9 cellular contexts compared by ENCODE assay signal in genomic region chr17:40903129-40903847, GRCh38. TPM values are rescaled to one million over a fixed set of nuclear protein-coding genes. Genes with fewer than 3 reads are reported as not detected.
DNase-seq lines count a peak whose midpoint lies in the region; ATAC-seq, FAIRE-seq and TF ChIP-seq lines count a peak whose summit lies in the region.
"Had no signal": no experiment of that assay in that cellular context is flagged by ENCODE, and none has a peak within 500 bp of the region (broad histone marks: within the 10 kb centered on the region; RNA-seq: fewer than 3 reads in every experiment).

No MANE protein-coding gene starts in this region.

- no peaks in the 10 kb centered on the region for H4K20me1 ChIP-seq in GM12878 (ENCODE audit: control insufficient read depth, insufficient read depth)

- in situ Hi-C loops in GM12878 (cut with MboI) = no loop called here

- 49% methylated on average over 12 of the region's 12 CpGs for WGBS in GM12878 (ENCODE audit: insufficient coverage, insufficient replicate concordance, low lambda C conversion rate, missing lambda C conversion rate)

- ATAC-seq in GM12878 = peak; percentile 89
- no peak for ATAC-seq in activated naive CD8-positive, alpha-beta T cell treated with anti-CD3 and anti-CD28 coated beads, Interleukin-2, amount 50 U/mL, for 24 hours

- POLR2A ChIA-PET in GM12878 (lab: Charles Lee) = no interaction called here

- TF ChIP-seq RAD21 in GM12878 (IDR thresholded peaks at IDR 0.05; ENCODE audit: insufficient read depth, low read depth, low read length) = no peak

- H3K4me3 ChIP-seq in GM12878 = no peak overlapping the region

- no TSS peak for BruUV-seq in GM12878 (replicated peaks; lab: Mats Ljungman, UMichigan)

- H3K27me3 ChIP-seq in GM12878 (replicated peaks in 1 of 2; ENCODE audit: control insufficient read depth in 2 of 2, insufficient read depth in 2 of 2, low read length in 1 of 2) = no peaks in the 10 kb centered on the region; a peak in 2 of 4 replicates

- H3K9me3 Mint-ChIP-seq in nephron = no peaks in the 10 kb centered on the region
- no peaks in the 10 kb centered on the region for H3K9me3 Mint-ChIP-seq in activated naive CD8-positive, alpha-beta T cell treated with anti-CD3 and anti-CD28 coated beads, Interleukin-2, amount 50 U/mL, for 24 hours

- H3K36me3 Mint-ChIP-seq in nephron (ENCODE audit: low read depth) = no peaks in the 10 kb centered on the region
- no peaks in the 10 kb centered on the region for H3K36me3 Mint-ChIP-seq in activated naive CD8-positive, alpha-beta T cell treated with anti-CD3 and anti-CD28 coated beads, Interleukin-2, amount 50 U/mL, for 24 hours (ENCODE audit: low read depth)

- no peak overlapping the region for H3K9ac ChIP-seq in GM12878 (ENCODE audit: control insufficient read depth, insufficient read depth, low read length)

- DNase-seq in DMS53 treated with DMSO at 0.1 percent for 48 hours (lab: John Stamatoyannopoulos, UW; ENCODE audit: unreplicated experiment) = peak; percentile 81
- peak; percentile 89 for DNase-seq in LoVo (ENCODE audit: low spot score)
- no peak for DNase-seq in GM12878 (ENCODE audit: low read depth, low spot score)
- DNase-seq in middle frontal gyrus (ENCODE audit: extremely low spot score, low spot score) = no peak
- DNase-seq in activated naive CD8-positive, alpha-beta T cell treated with anti-CD3 and anti-CD28 coated beads, Interleukin-2, amount 50 U/mL, for 24 hours = no peak
- DNase-seq in activated CD4-positive, CD25-positive, alpha-beta regulatory T cell treated with anti-CD3 and anti-CD28 coated beads, Interleukin-2, amount 50 U/mL, for 72 hours = no peak
- no peak for DNase-seq in posterior vena cava (ENCODE audit: low spot score)

- no peaks in the 10 kb centered on the region for H3K79me2 ChIP-seq in GM12878 (ENCODE audit: control insufficient read depth, insufficient read depth, low read length)

- RAD21 ChIA-PET in GM12878 (lab: Charles Lee; ENCODE audit: unreplicated experiment) = no interaction called here

- TF ChIP-seq POLR2A in GM12878 (IDR thresholded peaks at IDR 0.05; ENCODE audit: low read depth, low read length) = no peak

- no peak for FAIRE-seq in GM12878 (lab: Jason Lieb, UNC)
- FAIRE-seq: frontal cortex had no signal

- H3K27me3 Mint-ChIP-seq in nephron (ENCODE audit: low read depth) = peaks cover 13% of the 10 kb centered on the region
- H3K27me3 Mint-ChIP-seq in activated naive CD8-positive, alpha-beta T cell treated with anti-CD3 and anti-CD28 coated beads, Interleukin-2, amount 50 U/mL, for 24 hours = peaks cover 31% of the 10 kb centered on the region

- H3K4me1 Mint-ChIP-seq in nephron = peaks cover under 1% of the 10 kb centered on the region
- peaks cover 16% of the 10 kb centered on the region for H3K4me1 Mint-ChIP-seq in activated naive CD8-positive, alpha-beta T cell treated with anti-CD3 and anti-CD28 coated beads, Interleukin-2, amount 50 U/mL, for 24 hours

- TF ChIP-seq CTCF in GM12878 (IDR thresholded peaks at IDR 0.05 in 2 of 3, conservative IDR thresholded peaks at IDR 0.05 in 1 of 3; ENCODE audit: control insufficient read depth in 2 of 3, extremely low read depth in 1 of 3, insufficient read depth in 1 of 3, low read depth in 3 of 3, low read length in 3 of 3) = no peak
- no peak for TF ChIP-seq CTCF in nephron (IDR thresholded peaks at IDR 0.05; ENCODE audit: unreplicated experiment in 3 of 3)

- H3K4me1 ChIP-seq in GM12878 (ENCODE audit: control insufficient read depth, insufficient read depth, low read length) = no peaks in the 10 kb centered on the region

- no peak overlapping the region for H3K27ac ChIP-seq in GM12878 (ENCODE audit: control insufficient read depth, insufficient read depth)

- no peak overlapping the region for H2AFZ ChIP-seq in GM12878 (ENCODE audit: control insufficient read depth, low read depth, low read length)

- peak overlapping the region; percentile 14 to 74 (median 28) for H3K27ac Mint-ChIP-seq in nephron
- H3K27ac Mint-ChIP-seq in activated naive CD8-positive, alpha-beta T cell treated with anti-CD3 and anti-CD28 coated beads, Interleukin-2, amount 50 U/mL, for 24 hours = no peak overlapping the region

- H3K4me3 Mint-ChIP-seq in nephron = no peak overlapping the region
- no peak overlapping the region for H3K4me3 Mint-ChIP-seq in activated naive CD8-positive, alpha-beta T cell treated with anti-CD3 and anti-CD28 coated beads, Interleukin-2, amount 50 U/mL, for 24 hours

- no peaks in the 10 kb centered on the region for H3K9me3 ChIP-seq in GM12878 (replicated peaks; ENCODE audit: control insufficient read depth, insufficient read depth, low read length)

- no peaks in the 10 kb centered on the region for H3K36me3 ChIP-seq in GM12878 (ENCODE audit: control insufficient read depth in 2 of 2, insufficient read depth in 2 of 2, low read length in 1 of 2)

- no peak overlapping the region for H3K4me2 ChIP-seq in GM12878 (ENCODE audit: control insufficient read depth, insufficient read depth)

- SMC1A ChIA-PET in GM12878 (lab: Charles Lee; ENCODE audit: uncharacterized antibody, unreplicated experiment) = interaction anchor here (0.8 to 1.5 kb wide), 2 partner anchors 75 to 760 kb away, joined by 3 to 6 read pairs; no protein-coding TSS in a partner anchor

- intact Hi-C loops in GM12878 (cut with micrococcal nuclease; ENCODE audit: unreplicated experiment) = loop anchor here (1.0 kb wide), 1 partner anchor 100 kb away; no protein-coding TSS in a partner anchor
- intact Hi-C loops in posterior vena cava (cut with DNase I) = loop anchor here (10.0 kb wide), 3 partner anchors 422 to 762 kb away; no protein-coding TSS in a partner anchor

- TF ChIP-seq EP300 in GM12878 (IDR thresholded peaks at IDR 0.05; ENCODE audit: borderline replicate concordance in 1 of 2, control insufficient read depth in 1 of 2, low read depth in 2 of 2, low read length in 2 of 2) = 0 out of 4 replicates have a peak, but pooled peaks of 1 of the 2 experiments have one; percentile 28

- CTCF ChIA-PET in GM12878 (lab: Yijun Ruan, JAX) = interaction anchor here (1.0 to 2.8 kb wide), 2 partner anchors 646 to 760 kb away, joined by 4 to 12 read pairs; no protein-coding TSS in a partner anchor

TF ChIP-seq in GM12878, 131 proteins besides CTCF, POLR2A, EP300 and RAD21 (continues in another document):
- TF ChIP-seq ZBED1 (IDR thresholded peaks at IDR 0.05; ENCODE audit: borderline replicate concordance) = no peak
- TF ChIP-seq POLR2AphosphoS5 (IDR thresholded peaks at IDR 0.05; ENCODE audit: low read length) = no peak
- TF ChIP-seq RBBP5 (conservative IDR thresholded peaks at IDR 0.05) = no peak

RNA-seq across cellular contexts. Expression of gene KRT20, which starts 18.2 kb away (rescaled TPM):
- not detected in 2 replicates for total RNA-seq in GM12878 (2013; cell fraction: nucleolus; rRNA removed)
- total RNA-seq in GM12878 (2014; rRNA removed) (not detected in 2 replicates), GM12878 (2014; rRNA removed; fragmentation: Illumina TruSeq; extraction: Trizol) (not detected in 2 replicates), GM12878 (2021) (0.23 and 0.37 TPM in 2 replicates), posterior vena cava (not detected)
- not detected for polyA plus RNA-seq in GM12878 (2011; ENCODE audit: low read depth)
- polyA plus RNA-seq in GM12878 (2011; rRNA removed) (not detected in 2 replicates), GM12878 (2014; fragmentation: Illumina TruSeq; extraction: Trizol) (not detected in 2 replicates), GM12878 (2014; fragmentation: Nextera tagmentation; extraction: Ambion mirVana) (not detected), GM12878 (2014; rRNA removed) (not detected in 2 replicates), GM12878 (2016; fragmentation: Nextera tagmentation; extraction: Ambion mirVana) (not detected)
- not detected in 2 replicates for polyA plus RNA-seq in GM12878 (2011; cell fraction: cytosol; rRNA removed)
- polyA plus RNA-seq in GM12878 (2011; cell fraction: nucleus; rRNA removed) = not detected in 2 replicates
- polyA plus RNA-seq in GM12878 (2012) = not detected in 2 replicates
- not detected in 2 replicates for polyA minus RNA-seq in GM12878 (2011; rRNA and poly(A)+ RNA removed)
- not detected in 2 replicates for polyA minus RNA-seq in GM12878 (2011; cell fraction: cytosol; rRNA and poly(A)+ RNA removed)
- polyA minus RNA-seq in GM12878 (2011; cell fraction: nucleus; rRNA and poly(A)+ RNA removed) = not detected in 2 replicates
- total RNA-seq: frontal cortex had no signal

RNA-seq across cellular contexts. Expression of gene KRT23, which starts 34.2 kb away (rescaled TPM):
- not detected in 2 replicates for total RNA-seq in GM12878 (2013; cell fraction: nucleolus; rRNA removed)
- total RNA-seq in GM12878 (2014; rRNA removed) (not detected in 2 replicates), GM12878 (2014; rRNA removed; fragmentation: Illumina TruSeq; extraction: Trizol) (not detected in 2 replicates), GM12878 (2021) (not detected in 2 replicates), posterior vena cava (under 1 TPM; 0.24 to 0.37 TPM)
- polyA plus RNA-seq in GM12878 (2011; ENCODE audit: low read depth) = not detected
- polyA plus RNA-seq in GM12878 (2011; rRNA removed) (not detected in 2 replicates), GM12878 (2014; fragmentation: Illumina TruSeq; extraction: Trizol) (not detected in 2 replicates), GM12878 (2014; fragmentation: Nextera tagmentation; extraction: Ambion mirVana) (not detected), GM12878 (2014; rRNA removed) (not detected in 2 replicates), GM12878 (2016; fragmentation: Nextera tagmentation; extraction: Ambion mirVana) (not detected)
- polyA plus RNA-seq in GM12878 (2011; cell fraction: cytosol; rRNA removed) = not detected in 2 replicates
- polyA plus RNA-seq in GM12878 (2011; cell fraction: nucleus; rRNA removed) = not detected in 2 replicates
- polyA plus RNA-seq in GM12878 (2012) = not detected in 2 replicates
- polyA minus RNA-seq in GM12878 (2011; rRNA and poly(A)+ RNA removed) = not detected in 2 replicates
- polyA minus RNA-seq in GM12878 (2011; cell fraction: cytosol; rRNA and poly(A)+ RNA removed) = not detected in 2 replicates
- not detected in 2 replicates for polyA minus RNA-seq in GM12878 (2011; cell fraction: nucleus; rRNA and poly(A)+ RNA removed)

RNA-seq across cellular contexts. Expression of gene KRT12, which starts 36.3 kb away (rescaled TPM):
- not detected in 2 replicates for total RNA-seq in GM12878 (2013; cell fraction: nucleolus; rRNA removed)
- total RNA-seq in GM12878 (2014; rRNA removed) (not detected in 2 replicates), GM12878 (2014; rRNA removed; fragmentation: Illumina TruSeq; extraction: Trizol) (not detected in 2 replicates), GM12878 (2021) (not detected in 2 replicates), posterior vena cava (not detected)
- not detected for polyA plus RNA-seq in GM12878 (2011; ENCODE audit: low read depth)
- polyA plus RNA-seq in GM12878 (2011; rRNA removed) (not detected in 2 replicates), GM12878 (2014; fragmentation: Illumina TruSeq; extraction: Trizol) (not detected in 2 replicates), GM12878 (2014; fragmentation: Nextera tagmentation; extraction: Ambion mirVana) (not detected), GM12878 (2014; rRNA removed) (not detected in 2 replicates), GM12878 (2016; fragmentation: Nextera tagmentation; extraction: Ambion mirVana) (not detected)
- polyA plus RNA-seq in GM12878 (2011; cell fraction: cytosol; rRNA removed) = not detected in 2 replicates
- not detected in 2 replicates for polyA plus RNA-seq in GM12878 (2011; cell fraction: nucleus; rRNA removed)
- polyA plus RNA-seq in GM12878 (2012) = not detected in 2 replicates
- polyA minus RNA-seq in GM12878 (2011; rRNA and poly(A)+ RNA removed) = not detected in 2 replicates
- not detected in 2 replicates for polyA minus RNA-seq in GM12878 (2011; cell fraction: cytosol; rRNA and poly(A)+ RNA removed)
- not detected in 2 replicates for polyA minus RNA-seq in GM12878 (2011; cell fraction: nucleus; rRNA and poly(A)+ RNA removed)
- total RNA-seq: frontal cortex had no signal

Comparison
In these comparisons a context has a peak if more than half of its experiments do, and no peak if none do; other contexts are left out.
1. DNase-seq: peak in DMS53 treated with DMSO at 0.1 percent for 48 hours (single experiment) and LoVo (single experiment); none in GM12878 (single experiment), middle frontal gyrus (single experiment), activated naive CD8-positive, alpha-beta T cell treated with anti-CD3 and anti-CD28 coated beads, Interleukin-2, amount 50 U/mL, for 24 hours (single experiment), activated CD4-positive, CD25-positive, alpha-beta regulatory T cell treated with anti-CD3 and anti-CD28 coated beads, Interleukin-2, amount 50 U/mL, for 72 hours (single experiment) and posterior vena cava (single experiment).